Comparison of ENCODE assay signal across 12 cellular contexts in the genomic region with DNA sequence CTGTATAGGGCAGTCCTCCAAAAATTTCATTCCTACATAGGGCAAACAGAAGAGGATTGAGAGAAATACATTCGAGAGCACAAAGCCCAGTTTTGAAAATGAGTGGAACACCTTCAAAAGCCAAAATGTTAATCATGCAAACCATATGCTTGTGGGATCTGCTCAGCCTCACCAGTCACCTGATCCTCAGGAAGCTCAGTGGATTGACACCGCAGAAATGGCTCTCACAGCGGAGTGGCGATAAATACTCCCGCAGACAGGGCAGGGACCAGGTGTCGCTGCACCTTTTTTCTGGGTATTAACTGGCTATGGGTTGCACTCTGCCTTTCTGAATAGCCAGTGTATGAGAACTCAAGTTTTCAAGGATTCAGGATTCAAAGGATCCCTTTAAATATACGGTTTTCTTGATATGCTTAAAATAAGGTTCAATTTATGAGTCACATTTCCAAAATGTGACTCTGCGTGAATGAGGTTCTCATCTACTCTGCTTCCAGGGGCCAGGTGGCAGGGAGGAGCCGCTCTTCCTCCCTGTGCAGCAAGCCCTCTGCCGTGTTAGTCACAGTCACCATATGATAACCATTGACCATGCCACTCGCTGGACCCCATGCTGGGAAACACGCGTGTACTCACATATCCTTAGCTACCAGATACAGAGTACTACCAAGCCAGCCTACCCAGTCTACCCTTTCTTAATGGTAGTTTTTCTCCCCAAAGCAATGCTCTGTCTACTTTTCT.
DNase-seq lines count a peak whose midpoint lies in the region; ATAC-seq lines count a peak whose summit lies in the region.
"Had no signal": no experiment of that assay in that cellular context is flagged by ENCODE, and none has a peak within 500 bp of the region (broad histone marks: within the 10 kb centered on the region; RNA-seq: fewer than 3 reads in every experiment).

No MANE protein-coding gene starts in this region.

- no peaks in the 10 kb centered on the region for H3K27me3 Mint-ChIP-seq in activated naive CD8-positive, alpha-beta T cell treated with anti-CD3 and anti-CD28 coated beads, Interleukin-2, amount 50 U/mL, for 24 hours
- H3K27me3 Mint-ChIP-seq in stimulated activated memory B cell treated with anti-CD40 and anti-IgM and Interleukin-4, amounts not matched to agents 10 μg/mL and 1 μg/mL and 100 μg/mL, for 72 hours: no peaks in the 10 kb centered on the region

- DNase-seq in activated effector memory CD4-positive, alpha-beta T cell treated with anti-CD3 and anti-CD28 coated beads, Interleukin-2, amount 50 U/mL, for 16 hours: peak; percentile 71
- no peak for DNase-seq in activated effector memory CD4-positive, alpha-beta T cell treated with Interleukin-2 at 50 U/mL for 16 hours
- peak; percentile 61 for DNase-seq in NCI-H69 (lab: John Stamatoyannopoulos, UW)
- DNase-seq in activated naive CD8-positive, alpha-beta T cell treated with anti-CD3 and anti-CD28 coated beads, Interleukin-2, amount 50 U/mL, for 24 hours: no peak
- no peak for DNase-seq in stimulated activated CD4-positive, alpha-beta T cell treated with anti-CD3 and anti-CD28 coated beads, Interleukin-1b, Interleukin-23, amount 100 ng/mL, for 48 hours
- DNase-seq in COLO829 (ENCODE audit: low spot score): no peak
- DNase-seq: IMR-90, mesenchymal stem cell, NCI-H2029 had no signal

- peak; percentile 17 for ATAC-seq in activated naive CD8-positive, alpha-beta T cell treated with anti-CD3 and anti-CD28 coated beads, Interleukin-2, amount 50 U/mL, for 24 hours
- no peak for ATAC-seq in stimulated activated memory B cell treated with anti-CD40 and anti-IgM and Interleukin-4, amounts not matched to agents 10 μg/mL and 1 μg/mL and 100 μg/mL, for 72 hours
- ATAC-seq in GM21737 (IDR thresholded peaks at IDR 0.05; ENCODE audit: unreplicated experiment): no peak

- peaks cover 97% of the 10 kb centered on the region for H3K4me1 Mint-ChIP-seq in activated naive CD8-positive, alpha-beta T cell treated with anti-CD3 and anti-CD28 coated beads, Interleukin-2, amount 50 U/mL, for 24 hours
- H3K4me1 Mint-ChIP-seq in stimulated activated memory B cell treated with anti-CD40 and anti-IgM and Interleukin-4, amounts not matched to agents 10 μg/mL and 1 μg/mL and 100 μg/mL, for 72 hours: peaks cover 66% of the 10 kb centered on the region

- peak overlapping the region; percentile 67 for H3K4me3 Mint-ChIP-seq in activated naive CD8-positive, alpha-beta T cell treated with anti-CD3 and anti-CD28 coated beads, Interleukin-2, amount 50 U/mL, for 24 hours
- H3K4me3 Mint-ChIP-seq in stimulated activated memory B cell treated with anti-CD40 and anti-IgM and Interleukin-4, amounts not matched to agents 10 μg/mL and 1 μg/mL and 100 μg/mL, for 72 hours: peak overlapping the region; percentile 54

- no peaks in the 10 kb centered on the region for H3K36me3 Mint-ChIP-seq in activated naive CD8-positive, alpha-beta T cell treated with anti-CD3 and anti-CD28 coated beads, Interleukin-2, amount 50 U/mL, for 24 hours (ENCODE audit: low read depth)
- H3K36me3 Mint-ChIP-seq in stimulated activated memory B cell treated with anti-CD40 and anti-IgM and Interleukin-4, amounts not matched to agents 10 μg/mL and 1 μg/mL and 100 μg/mL, for 72 hours: no peaks in the 10 kb centered on the region

- H3K27ac Mint-ChIP-seq in activated naive CD8-positive, alpha-beta T cell treated with anti-CD3 and anti-CD28 coated beads, Interleukin-2, amount 50 U/mL, for 24 hours: peak overlapping the region; percentile 96
- peak overlapping the region; percentile 53 for H3K27ac Mint-ChIP-seq in stimulated activated memory B cell treated with anti-CD40 and anti-IgM and Interleukin-4, amounts not matched to agents 10 μg/mL and 1 μg/mL and 100 μg/mL, for 72 hours
- H3K27ac Mint-ChIP-seq: progenitor cell of endocrine pancreas had no signal

- H3K9me3 Mint-ChIP-seq in activated naive CD8-positive, alpha-beta T cell treated with anti-CD3 and anti-CD28 coated beads, Interleukin-2, amount 50 U/mL, for 24 hours: no peaks in the 10 kb centered on the region
- no peaks in the 10 kb centered on the region for H3K9me3 Mint-ChIP-seq in stimulated activated memory B cell treated with anti-CD40 and anti-IgM and Interleukin-4, amounts not matched to agents 10 μg/mL and 1 μg/mL and 100 μg/mL, for 72 hours

Comparison
In these comparisons a context has a peak if more than half of its experiments do, and no peak if none do; other contexts are left out.
1. DNase-seq: peak in activated effector memory CD4-positive, alpha-beta T cell treated with anti-CD3 and anti-CD28 coated beads, Interleukin-2, amount 50 U/mL, for 16 hours (single experiment) and NCI-H69 (single experiment); none in activated effector memory CD4-positive, alpha-beta T cell treated with Interleukin-2 at 50 U/mL for 16 hours (single experiment), activated naive CD8-positive, alpha-beta T cell treated with anti-CD3 and anti-CD28 coated beads, Interleukin-2, amount 50 U/mL, for 24 hours (single experiment), stimulated activated CD4-positive, alpha-beta T cell treated with anti-CD3 and anti-CD28 coated beads, Interleukin-1b, Interleukin-23, amount 100 ng/mL, for 48 hours (single experiment) and COLO829 (single experiment).